In genomic region chr16:11610121-11610505, GRCh38 we compare ENCODE assay signal across 18 cellular contexts. TPM values are rescaled to one million over a fixed set of nuclear protein-coding genes. Genes with fewer than 3 reads are reported as not detected.
DNase-seq lines count a peak whose midpoint lies in the region; ATAC-seq and TF ChIP-seq lines count a peak whose summit lies in the region.
"Had no signal": no experiment of that assay in that cellular context is flagged by ENCODE, and none has a peak within 500 bp of the region (broad histone marks: within the 10 kb centered on the region; RNA-seq: fewer than 3 reads in every experiment).

No MANE protein-coding gene starts in this region.

- H3K27ac ChIP-seq in CD4-positive, CD25-positive, alpha-beta regulatory T cell (ENCODE audit: insufficient read depth, low read length, poor library complexity, severe bottlenecking): no peak overlapping the region
- H3K27ac ChIP-seq in lower lobe of right lung (no peak overlapping the region), brain microvascular endothelial cell (no peak overlapping the region), ovary (no peak overlapping the region)
- H3K27ac ChIP-seq: KMS-11 had no signal

- no peak for DNase-seq in CD4-positive, CD25-positive, alpha-beta regulatory T cell
- DNase-seq in SK-MEL-5 (ENCODE audit: low read depth, low spot score) (peak; percentile 86), lower lobe of right lung (peak; percentile 20), retina (peak; percentile 16), brain microvascular endothelial cell (no peak), ovary (no peak), NCI-H146 treated with DMSO at 0.1 percent for 48 hours (lab: John Stamatoyannopoulos, UW; ENCODE audit: unreplicated experiment) (no peak)
- DNase-seq in activated naive CD4-positive, alpha-beta T cell treated with anti-CD3 and anti-CD28 coated beads, Interleukin-2, amount 50 U/mL, for 16 hours: no peak
- DNase-seq: activated CD4-positive, alpha-beta T cell treated with anti-CD3 and anti-CD28 coated beads, Interleukin-2, amount 50 U/mL, for 4 hours; activated T-cell treated with anti-CD3 and anti-CD28 coated beads for 4 hours; CD8-positive, alpha-beta T cell; heart right ventricle; HFFc6; NCI-H187 treated with DMSO at 0.1 percent for 48 hours; stimulated activated CD4-positive, alpha-beta T cell treated with anti-CD3 and anti-CD28 coated beads, Interleukin-15, amount 100 ng/mL, for 24 hours; T-helper 9 cell had no signal

- H3K9me3 Mint-ChIP-seq in CD4-positive, CD25-positive, alpha-beta regulatory T cell: no peaks in the 10 kb centered on the region
- H3K9me3 Mint-ChIP-seq: CD8-positive, alpha-beta T cell; HFFc6 had no signal

- TF ChIP-seq CTCF in lower lobe of right lung (IDR thresholded peaks at IDR 0.05) (no peak), brain microvascular endothelial cell (IDR thresholded peaks at IDR 0.05; ENCODE audit: low read depth, low read length, missing control alignments) (no peak), ovary (IDR thresholded peaks at IDR 0.05) (no peak)

- no peak overlapping the region for H3K4me3 ChIP-seq in CD4-positive, CD25-positive, alpha-beta regulatory T cell (ENCODE audit: low read depth, low read length)
- H3K4me3 ChIP-seq in lower lobe of right lung (no peak overlapping the region), brain microvascular endothelial cell (ENCODE audit: low read depth, low read length) (no peak overlapping the region), ovary (no peak overlapping the region)
- H3K4me3 ChIP-seq: heart right ventricle had no signal

- ATAC-seq in CD4-positive, CD25-positive, alpha-beta regulatory T cell (ENCODE audit: low read depth in 2 of 2): no peak
- ATAC-seq in lower lobe of right lung: no peak
- ATAC-seq: CD8-positive, alpha-beta T cell; heart right ventricle; sciatic nerve had no signal

- peaks cover 6% of the 10 kb centered on the region for H3K27me3 Mint-ChIP-seq in CD4-positive, CD25-positive, alpha-beta regulatory T cell

- H3K4me1 Mint-ChIP-seq in CD4-positive, CD25-positive, alpha-beta regulatory T cell: peaks cover 0 to 35% (median 11%) of the 10 kb centered on the region in 4 donors

- intact Hi-C loops in lower lobe of right lung (cut with DNase I) (no loop called here), ovary (cut with DNase I) (no loop called here)

- no peaks in the 10 kb centered on the region for H3K9me3 ChIP-seq in CD4-positive, CD25-positive, alpha-beta regulatory T cell (ENCODE audit: control insufficient read depth in 2 of 2, low read length in 2 of 2)
- H3K9me3 ChIP-seq in lower lobe of right lung (no peaks in the 10 kb centered on the region), ovary (no peaks in the 10 kb centered on the region)
- H3K9me3 ChIP-seq: heart right ventricle had no signal

- WGBS in ovary, 3 donors: 33 to 42% (median 33%) methylated on average over 9 of the region's 9 CpGs

- TF ChIP-seq EP300 in ovary (IDR thresholded peaks at IDR 0.05): no peak

- no peaks in the 10 kb centered on the region for H3K36me3 Mint-ChIP-seq in CD4-positive, CD25-positive, alpha-beta regulatory T cell
- H3K36me3 Mint-ChIP-seq: CD8-positive, alpha-beta T cell had no signal

- TF ChIP-seq POLR2A in ovary (IDR thresholded peaks at IDR 0.05): no peak

- H3K36me3 ChIP-seq in CD4-positive, CD25-positive, alpha-beta regulatory T cell (ENCODE audit: control insufficient read depth, insufficient read depth, low read length): no peaks in the 10 kb centered on the region
- no peaks in the 10 kb centered on the region for H3K36me3 ChIP-seq in lower lobe of right lung
- H3K36me3 ChIP-seq in brain microvascular endothelial cell (replicated peaks): no peaks in the 10 kb centered on the region
- H3K36me3 ChIP-seq in ovary: no peaks in the 10 kb centered on the region
- H3K36me3 ChIP-seq: heart right ventricle had no signal

- peak overlapping the region in 2 of 3 donors; percentile 67 to 92 for H3K27ac Mint-ChIP-seq in CD4-positive, CD25-positive, alpha-beta regulatory T cell
- H3K27ac Mint-ChIP-seq: CD8-positive, alpha-beta T cell; HFFc6 had no signal

- H3K4me3 Mint-ChIP-seq in CD4-positive, CD25-positive, alpha-beta regulatory T cell: no peak overlapping the region
- H3K4me3 Mint-ChIP-seq: CD8-positive, alpha-beta T cell; HFFc6 had no signal

- in situ Hi-C loops in SK-MEL-5 (cut with HindIII; ENCODE audit: low pct_unique_long_range_greater_than_20kb, low sequenced_read_pairs) (no loop called here), brain microvascular endothelial cell (cut with HindIII; ENCODE audit: low pct_ligation_motif_present, low sequenced_read_pairs) (no loop called here)

- no peaks in the 10 kb centered on the region for H3K4me1 ChIP-seq in CD4-positive, CD25-positive, alpha-beta regulatory T cell (ENCODE audit: control insufficient read depth, insufficient read depth, low read length, poor library complexity, severe bottlenecking)
- H3K4me1 ChIP-seq in lower lobe of right lung: peaks cover 60% of the 10 kb centered on the region
- H3K4me1 ChIP-seq in ovary (ENCODE audit: insufficient read depth): peaks cover 1% of the 10 kb centered on the region

- no peaks in the 10 kb centered on the region for H3K27me3 ChIP-seq in CD4-positive, CD25-positive, alpha-beta regulatory T cell (ENCODE audit: control insufficient read depth, insufficient read depth, low read length)
- no peaks in the 10 kb centered on the region for H3K27me3 ChIP-seq in lower lobe of right lung (ENCODE audit: low read depth)
- peaks cover 4% of the 10 kb centered on the region for H3K27me3 ChIP-seq in brain microvascular endothelial cell (replicated peaks)
- no peaks in the 10 kb centered on the region for H3K27me3 ChIP-seq in ovary

RNA-seq across cellular contexts. Expression of gene LITAF, which starts 23.4 kb away (rescaled TPM):
- 281 TPM for total RNA-seq in CD4-positive, CD25-positive, alpha-beta regulatory T cell
- 100 to 1,000 TPM; 628 to 696 (median 645) TPM for polyA plus RNA-seq in CD4-positive, CD25-positive, alpha-beta regulatory T cell
- total RNA-seq in SK-MEL-5 (2014; rRNA removed; shearing (Covaris generic)): 130 and 135 TPM in 2 replicates
- polyA plus RNA-seq in SK-MEL-5 (2015; cell fraction: cytosol; rRNA removed): 172 and 177 TPM in 2 replicates
- polyA plus RNA-seq in SK-MEL-5 (2015; cell fraction: nucleus; rRNA removed): 35.3 and 53.1 TPM in 2 replicates
- 281 TPM for total RNA-seq in lower lobe of right lung
- total RNA-seq in ovary: 100 to 1,000 TPM in 4 of 7 donors, 10 to 100 TPM in 3; 39.7 to 169 (median 105) TPM
- 100 to 1,000 TPM in 1 of 2 donors, 10 to 100 TPM in 1; 49.1 to 139 TPM for polyA plus RNA-seq in ovary

RNA-seq across cellular contexts. Expression of gene SNN, which starts 58.1 kb away (rescaled TPM):
- total RNA-seq in CD4-positive, CD25-positive, alpha-beta regulatory T cell: 27.5 TPM
- polyA plus RNA-seq in CD4-positive, CD25-positive, alpha-beta regulatory T cell: 10 to 100 TPM; 14.5 to 31.2 (median 23.8) TPM
- 22.0 and 23.7 TPM in 2 replicates for total RNA-seq in SK-MEL-5 (2014; rRNA removed; shearing (Covaris generic))
- 23.9 and 30.6 TPM in 2 replicates for polyA plus RNA-seq in SK-MEL-5 (2015; cell fraction: cytosol; rRNA removed)
- 10.5 and 11.7 TPM in 2 replicates for polyA plus RNA-seq in SK-MEL-5 (2015; cell fraction: nucleus; rRNA removed)
- total RNA-seq in lower lobe of right lung (25.5 TPM), ovary (10 to 100 TPM in 6 of 7 donors, 1 to 10 TPM in 1; 8.0 to 40.3 (median 24.7) TPM)
- 10 to 100 TPM; 18.0 to 18.3 TPM for polyA plus RNA-seq in ovary

Comparison
In these comparisons a context has a peak if more than half of its experiments do, and no peak if none do; other contexts are left out.
1. DNase-seq: peak in SK-MEL-5 (single experiment), lower lobe of right lung (single experiment) and retina (single experiment); none in CD4-positive, CD25-positive, alpha-beta regulatory T cell (0 of 3), brain microvascular endothelial cell (single experiment), ovary (0 of 5), NCI-H146 treated with DMSO at 0.1 percent for 48 hours (single experiment) and activated naive CD4-positive, alpha-beta T cell treated with anti-CD3 and anti-CD28 coated beads, Interleukin-2, amount 50 U/mL, for 16 hours (single experiment).